Comparison of ENCODE assay signal across 1 cellular context in the genomic region with DNA sequence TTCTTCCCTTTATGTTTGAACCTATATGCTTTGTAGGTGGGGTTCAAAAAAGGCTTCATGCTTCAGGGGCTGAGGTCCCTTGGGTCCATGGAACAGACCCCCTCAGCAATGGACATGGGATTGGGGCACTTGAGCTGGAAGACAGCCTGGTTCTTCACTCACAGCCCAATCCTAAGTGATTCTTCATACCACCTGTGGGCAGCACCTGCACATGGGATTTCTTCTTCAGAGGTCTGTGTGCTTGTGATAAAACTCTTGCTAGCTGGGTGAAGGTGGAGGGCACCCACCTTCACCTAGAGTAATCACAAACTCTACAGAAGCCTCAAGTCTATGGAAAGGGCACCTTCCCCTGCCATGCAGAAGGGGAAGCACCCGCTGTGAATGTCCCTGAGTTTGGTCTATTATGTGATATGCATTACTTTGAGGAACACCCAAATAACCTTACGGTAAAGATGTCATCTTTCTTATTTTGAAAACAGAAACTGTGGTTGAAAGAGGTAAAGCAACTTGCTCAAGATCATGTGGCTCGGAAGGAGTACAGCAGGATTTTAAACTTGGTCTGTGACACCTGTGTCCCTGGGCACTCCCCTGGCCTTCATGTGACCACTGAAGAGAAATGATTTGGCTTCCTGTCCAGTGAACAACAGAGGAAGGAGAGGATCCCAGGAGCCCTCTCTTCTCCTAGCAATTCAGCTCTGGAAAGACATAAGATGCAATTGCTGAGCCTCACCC.
TF ChIP-seq lines count a peak whose summit lies in the region.

No MANE protein-coding gene starts in this region.

TF ChIP-seq in HCT116, 20 proteins besides CTCF, POLR2A, EP300 and RAD21 (continued from another document):
- TF ChIP-seq, protein P1, sequence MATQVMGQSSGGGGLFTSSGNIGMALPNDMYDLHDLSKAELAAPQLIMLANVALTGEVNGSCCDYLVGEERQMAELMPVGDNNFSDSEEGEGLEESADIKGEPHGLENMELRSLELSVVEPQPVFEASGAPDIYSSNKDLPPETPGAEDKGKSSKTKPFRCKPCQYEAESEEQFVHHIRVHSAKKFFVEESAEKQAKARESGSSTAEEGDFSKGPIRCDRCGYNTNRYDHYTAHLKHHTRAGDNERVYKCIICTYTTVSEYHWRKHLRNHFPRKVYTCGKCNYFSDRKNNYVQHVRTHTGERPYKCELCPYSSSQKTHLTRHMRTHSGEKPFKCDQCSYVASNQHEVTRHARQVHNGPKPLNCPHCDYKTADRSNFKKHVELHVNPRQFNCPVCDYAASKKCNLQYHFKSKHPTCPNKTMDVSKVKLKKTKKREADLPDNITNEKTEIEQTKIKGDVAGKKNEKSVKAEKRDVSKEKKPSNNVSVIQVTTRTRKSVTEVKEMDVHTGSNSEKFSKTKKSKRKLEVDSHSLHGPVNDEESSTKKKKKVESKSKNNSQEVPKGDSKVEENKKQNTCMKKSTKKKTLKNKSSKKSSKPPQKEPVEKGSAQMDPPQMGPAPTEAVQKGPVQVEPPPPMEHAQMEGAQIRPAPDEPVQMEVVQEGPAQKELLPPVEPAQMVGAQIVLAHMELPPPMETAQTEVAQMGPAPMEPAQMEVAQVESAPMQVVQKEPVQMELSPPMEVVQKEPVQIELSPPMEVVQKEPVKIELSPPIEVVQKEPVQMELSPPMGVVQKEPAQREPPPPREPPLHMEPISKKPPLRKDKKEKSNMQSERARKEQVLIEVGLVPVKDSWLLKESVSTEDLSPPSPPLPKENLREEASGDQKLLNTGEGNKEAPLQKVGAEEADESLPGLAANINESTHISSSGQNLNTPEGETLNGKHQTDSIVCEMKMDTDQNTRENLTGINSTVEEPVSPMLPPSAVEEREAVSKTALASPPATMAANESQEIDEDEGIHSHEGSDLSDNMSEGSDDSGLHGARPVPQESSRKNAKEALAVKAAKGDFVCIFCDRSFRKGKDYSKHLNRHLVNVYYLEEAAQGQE (IDR thresholded peaks at IDR 0.05; ENCODE audit: low read depth): no peak
- TF ChIP-seq POLR2AphosphoS5 (IDR thresholded peaks at IDR 0.05; ENCODE audit: low read depth, low read length) (no peak), FOSL1 (IDR thresholded peaks at IDR 0.05; ENCODE audit: low read depth) (no peak), SIN3A (IDR thresholded peaks at IDR 0.05; ENCODE audit: low read depth) (no peak), SP1 (IDR thresholded peaks at IDR 0.05; ENCODE audit: low read depth) (no peak), ZNF274 (IDR thresholded peaks at IDR 0.05; ENCODE audit: low read depth, low read length) (no peak), TCF7L2 (IDR thresholded peaks at IDR 0.05; ENCODE audit: borderline replicate concordance, extremely low read depth, insufficient read depth, insufficient read length) (no peak), ELF1 (IDR thresholded peaks at IDR 0.05; ENCODE audit: borderline replicate concordance, low read depth) (no peak), EZH2 (IDR thresholded peaks at IDR 0.05) (no peak)
